ENCODE assay signal across 24 cellular contexts in the genomic region with DNA sequence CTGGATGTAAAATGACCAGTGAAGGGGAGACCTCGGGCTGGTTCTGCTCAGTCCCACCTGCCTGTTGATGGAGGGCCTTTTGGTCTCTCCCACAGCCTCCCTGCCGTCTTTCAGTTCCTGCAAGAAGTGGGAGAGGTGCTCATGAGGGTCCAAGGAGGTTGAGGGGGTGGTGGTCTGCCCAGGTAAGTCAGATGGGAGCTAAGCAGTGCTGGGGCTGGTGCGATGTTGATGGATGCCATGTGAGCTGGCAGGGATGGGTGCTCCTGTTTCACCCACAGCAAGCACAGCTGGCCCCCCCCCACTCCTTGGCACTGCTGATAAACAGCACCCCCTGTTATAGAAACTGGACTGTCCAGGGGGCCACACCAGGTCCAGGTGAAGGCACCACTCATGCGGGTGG.
"Had no signal": no experiment of that assay in that cellular context is flagged by ENCODE, and none has a peak within 500 bp of the region (broad histone marks: within the 10 kb centered on the region; RNA-seq: fewer than 3 reads in every experiment).

No MANE protein-coding gene starts in this region.

- DNase-seq: cerebellar nuclear complex; colonic mucosa; dermis blood vessel endothelial cell; dorsolateral prefrontal cortex; effector CD4-positive, alpha-beta T cell; effector memory CD4-positive, alpha-beta T cell; erythroblast; esophagus squamous epithelium; foreskin fibroblast; foreskin melanocyte; heart left ventricle; hypothalamus; immature natural killer cell; left cardiac atrium; left lung; left ventricle myocardium superior; lower lobe of right lung; mesenchymal stem cell; mucosa of descending colon had no signal

- H3K9me3 ChIP-seq: colonic mucosa, esophagus squamous epithelium, gastroesophageal sphincter, heart left ventricle, left lung, lower lobe of right lung, mucosa of descending colon had no signal

- H3K36me3 ChIP-seq: colonic mucosa, esophagus squamous epithelium, gastroesophageal sphincter, heart left ventricle, left lung, lower lobe of right lung had no signal

- H3K4me1 ChIP-seq: colonic mucosa, esophagus squamous epithelium, gastroesophageal sphincter, lower lobe of right lung had no signal

- H3K9me3 Mint-ChIP-seq: immature natural killer cell, mesothelial cell of epicardium had no signal

- ATAC-seq: esophagus mucosa, gastroesophageal sphincter, heart left ventricle, left cardiac atrium, left lung, left ventricle myocardium superior, lower lobe of right lung, mucosa of descending colon had no signal

- H3K36me3 Mint-ChIP-seq: immature natural killer cell, mesothelial cell of epicardium had no signal

- H3K27ac Mint-ChIP-seq: immature natural killer cell, mesothelial cell of epicardium had no signal

- H3K4me1 Mint-ChIP-seq: immature natural killer cell had no signal

- H3K27ac ChIP-seq: colonic mucosa, dorsolateral prefrontal cortex, epithelial cell of prostate, esophagus squamous epithelium, gastroesophageal sphincter, heart left ventricle, hepatocyte, left lung, lower lobe of right lung had no signal

- H3K4me3 Mint-ChIP-seq: immature natural killer cell, mesothelial cell of epicardium had no signal

- H3K4me3 ChIP-seq: colonic mucosa, dorsolateral prefrontal cortex, esophagus squamous epithelium, gastroesophageal sphincter, heart left ventricle, hepatocyte, left lung, lower lobe of right lung, mucosa of descending colon had no signal

- H3K27me3 ChIP-seq: colonic mucosa, dorsolateral prefrontal cortex, hepatocyte had no signal
